In the genomic region with DNA sequence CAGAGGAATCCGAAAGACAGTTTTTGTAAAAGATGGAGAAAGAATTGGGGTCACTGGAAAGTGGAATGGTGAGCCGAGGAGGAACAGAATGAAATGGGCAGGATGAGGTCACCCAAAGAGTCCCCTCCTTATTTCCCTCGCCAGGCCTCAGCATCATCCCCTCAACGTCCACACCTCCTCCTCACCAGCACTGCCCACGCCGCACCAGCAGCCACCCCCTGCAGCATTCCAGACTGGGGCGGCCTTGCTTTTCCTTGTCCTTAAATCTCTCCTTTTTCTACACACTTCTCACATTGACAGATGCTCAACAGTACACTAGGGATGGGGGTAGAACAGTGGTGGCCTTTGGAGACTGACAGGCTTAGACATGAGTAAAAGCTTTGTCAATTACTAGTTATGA, we compare ENCODE assay signal across 34 cellular contexts.
"Had no signal": no experiment of that assay in that cellular context is flagged by ENCODE, and none has a peak within 500 bp of the region (broad histone marks: within the 10 kb centered on the region; RNA-seq: fewer than 3 reads in every experiment).

No MANE protein-coding gene starts in this region.

- H3K4me3 ChIP-seq: adrenal gland, body of pancreas, breast epithelium had no signal

- ATAC-seq: activated CD8-positive, alpha-beta T cell treated with anti-CD3 and anti-CD28 coated beads for 36 hours; activated naive CD4-positive, alpha-beta T cell treated with anti-CD3 and anti-CD28 coated beads, Interleukin-2, amount 50 U/mL, for 72 hours; activated T-cell treated with anti-CD3 and anti-CD28 coated beads, Interleukin-2, amount 50 U/mL, for 4 hours; activated T-cell treated with anti-CD3 and anti-CD28 coated beads, Interleukin-2, amount 50 U/mL, for 72 hours; activated T-helper 17 cell treated with anti-CD3 and anti-CD28 coated beads, Interleukin-2, amount 50 U/mL, for 72 hours; body of pancreas had no signal

- H3K9me3 ChIP-seq: adrenal gland, body of pancreas, breast epithelium had no signal

- DNase-seq: activated B cell treated with CpG ODN at 0.5 μM for 24 hours; activated CD4-positive, alpha-beta memory T cell treated with anti-CD3 and anti-CD28 coated beads for 36 hours; activated CD4-positive, alpha-beta T cell treated with anti-CD3 and anti-CD28 coated beads for 4 hours; activated CD4-positive, alpha-beta T cell treated with anti-CD3 and anti-CD28 coated beads, Interleukin-2, amount 10 ng/mL, durations not matched to agents 24 days and 14 days; activated CD4-positive, alpha-beta T cell treated with anti-CD3 and anti-CD28 coated beads, Interleukin-2, amount 50 U/mL, for 1 hour; activated CD4-positive, alpha-beta T cell treated with anti-CD3 and anti-CD28 coated beads, Interleukin-2, amount 50 U/mL, for 4 hours; activated CD4-positive, CD25-positive, alpha-beta regulatory T cell treated with anti-CD3 and anti-CD28 coated beads, Interleukin-2, amount 50 U/mL, for 72 hours; activated CD8-positive, alpha-beta memory T cell treated with anti-CD3 and anti-CD28 coated beads, Interleukin-2, amount 50 U/mL, for 4 hours; activated CD8-positive, alpha-beta T cell treated with anti-CD3 and anti-CD28 coated beads for 36 hours; activated effector memory CD4-positive, alpha-beta T cell treated with anti-CD3 and anti-CD28 coated beads, Interleukin-2, amount 50 U/mL, for 16 hours; activated gamma-delta T cell treated with Interleukin-2 at 50 U/mL for 16 hours; activated naive CD4-positive, alpha-beta T cell; activated naive CD4-positive, alpha-beta T cell treated with anti-CD3 and anti-CD28 coated beads for 36 hours; activated naive CD4-positive, alpha-beta T cell treated with anti-CD3 and anti-CD28 coated beads, Interleukin-2, amount 50 U/mL, for 16 hours; activated naive CD8-positive, alpha-beta T cell treated with anti-CD3 and anti-CD28 coated beads for 36 hours; activated T-cell treated with anti-CD3 and anti-CD28 coated beads for 4 hours; activated T-cell treated with anti-CD3 and anti-CD28 coated beads, Interleukin-2, amount 50 U/mL, for 1 hour; activated T-cell treated with anti-CD3 and anti-CD28 coated beads, Interleukin-2, amount 50 U/mL, for 4 hours; activated T-cell treated with anti-CD3 and anti-CD28 coated beads, Interleukin-2, amount 50 U/mL, for 72 hours; adrenal gland; amniotic stem cell; aorta; body of pancreas; brain microvascular endothelial cell; central memory CD4-positive, alpha-beta T cell; T-helper 1 cell; T-helper 2 cell; T-helper 9 cell had no signal

- H3K27me3 ChIP-seq: adrenal gland, body of pancreas, brain microvascular endothelial cell, breast epithelium had no signal

- FAIRE-seq: astrocyte, TTC549 had no signal

- H3K4me1 ChIP-seq: adrenal gland, body of pancreas, breast epithelium had no signal

- H3K27ac ChIP-seq: adrenal gland, body of pancreas, brain microvascular endothelial cell, breast epithelium, VCaP had no signal

- H3K36me3 ChIP-seq: adrenal gland, brain microvascular endothelial cell, breast epithelium had no signal
